Comparison of ENCODE assay signal across 1 cellular context in genomic region chr7:2105917-2106316, GRCh38.
TF ChIP-seq lines count a peak whose summit lies in the region.

No MANE protein-coding gene starts in this region.

TF ChIP-seq in IMR-90, 13 proteins besides CTCF, POLR2A, EP300 and RAD21 (continued from another document):
- no peak for TF ChIP-seq RCOR1 (IDR thresholded peaks at IDR 0.05; ENCODE audit: insufficient replicate concordance, low read length)
TF ChIP-seq in IMR-90: peak in this region for 0.
